In the genomic region with DNA sequence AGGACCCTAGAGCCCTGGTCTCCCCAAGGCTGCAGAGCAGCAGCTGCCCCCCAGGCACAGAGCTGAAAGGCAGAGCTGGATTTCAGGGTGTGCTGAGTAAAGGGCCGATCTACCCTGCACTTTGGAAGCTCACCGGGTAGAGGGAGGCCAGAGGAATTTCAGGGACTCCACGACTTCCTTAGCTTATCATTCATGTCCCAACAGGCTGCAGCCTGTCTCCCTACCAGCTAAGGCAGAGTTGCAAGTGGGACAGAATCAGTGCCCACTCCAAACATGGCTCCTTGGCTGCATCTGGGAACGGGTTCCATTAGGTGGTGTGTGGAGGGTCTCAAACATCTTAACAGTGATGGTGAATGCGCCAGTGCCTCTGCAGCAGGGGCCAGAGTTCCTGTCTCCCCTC, we compare ENCODE assay signal across 16 cellular contexts. TPM values are rescaled to one million over a fixed set of nuclear protein-coding genes. Genes with fewer than 3 reads are reported as not detected.
DNase-seq lines count a peak whose midpoint lies in the region; ATAC-seq and TF ChIP-seq lines count a peak whose summit lies in the region.
"Had no signal": no experiment of that assay in that cellular context is flagged by ENCODE, and none has a peak within 500 bp of the region (broad histone marks: within the 10 kb centered on the region; RNA-seq: fewer than 3 reads in every experiment).

No MANE protein-coding gene starts in this region.

- no peaks in the 10 kb centered on the region for H3K36me3 Mint-ChIP-seq in effector memory CD8-positive, alpha-beta T cell (ENCODE audit: insufficient read depth)

- H3K4me1 Mint-ChIP-seq in effector memory CD8-positive, alpha-beta T cell (ENCODE audit: low read depth in 2 of 2) = peaks cover 20 to 32% of the 10 kb centered on the region in 2 donors
- peaks cover 5% of the 10 kb centered on the region for H3K4me1 Mint-ChIP-seq in stimulated activated naive CD8-positive, alpha-beta T cell treated with anti-CD3 and anti-CD28 coated beads, Interleukin-15, amount 100 ng/mL, for 72 hours

- no peak overlapping the region for H3K23ac ChIP-seq in mesenchymal stem cell (ENCODE audit: low read length in 2 of 2)

- H4K8ac ChIP-seq in mesenchymal stem cell (ENCODE audit: low read length) = peak overlapping the region; percentile 65

- no peak for ATAC-seq in effector memory CD8-positive, alpha-beta T cell (replicated peaks)
- ATAC-seq in stimulated activated naive CD8-positive, alpha-beta T cell treated with anti-CD3 and anti-CD28 coated beads, Interleukin-15, amount 100 ng/mL, for 72 hours = no peak

- H2AK5ac ChIP-seq in mesenchymal stem cell (ENCODE audit: low read length, severe bottlenecking) = no peak overlapping the region

- H3K14ac ChIP-seq in mesenchymal stem cell (ENCODE audit: low read length in 2 of 2) = no peak overlapping the region

- H3K27ac ChIP-seq in C4-2B = peak overlapping the region; percentile 35; the same call in 1 of the 2 replicates
- H3K27ac ChIP-seq in KOPT-K1 (ENCODE audit: low read depth, low read length, poor library complexity, severe bottlenecking) = peak overlapping the region; percentile 52
- H3K27ac ChIP-seq in mesenchymal stem cell (ENCODE audit: low read length, poor library complexity, severe bottlenecking) = no peak overlapping the region

- H3K27ac Mint-ChIP-seq in effector memory CD8-positive, alpha-beta T cell = peak overlapping the region; percentile 83 to 91
- H3K27ac Mint-ChIP-seq in stimulated activated naive CD8-positive, alpha-beta T cell treated with anti-CD3 and anti-CD28 coated beads, Interleukin-15, amount 100 ng/mL, for 72 hours = no peak overlapping the region

- 81% methylated on average over 5 of the region's 5 CpGs for WGBS in mesenchymal stem cell

- H3K36me3 ChIP-seq in KOPT-K1 (ENCODE audit: insufficient read depth, low read length) (no peaks in the 10 kb centered on the region), mesenchymal stem cell (ENCODE audit: control insufficient read depth in 1 of 2, insufficient read depth in 2 of 2, low read depth in 1 of 2, low read length in 2 of 2) (no peaks in the 10 kb centered on the region)

- H2AFZ ChIP-seq in mesenchymal stem cell (ENCODE audit: low read depth, low read length) = no peak overlapping the region

- H2BK15ac ChIP-seq in mesenchymal stem cell (ENCODE audit: low read depth, poor library complexity, severe bottlenecking) = no peak overlapping the region

- H3K18ac ChIP-seq in mesenchymal stem cell (ENCODE audit: low read depth in 1 of 2, low read length in 2 of 2) = no peak overlapping the region

- H3K4me3 ChIP-seq in mesenchymal stem cell (ENCODE audit: insufficient read depth in 1 of 2, low read depth in 1 of 2, low read length in 2 of 2) = no peak overlapping the region

- H3K9me3 ChIP-seq in KOPT-K1 (ENCODE audit: insufficient read depth, low read length, poor library complexity, severe bottlenecking) = no peaks in the 10 kb centered on the region
- H3K9me3 ChIP-seq in mesenchymal stem cell (ENCODE audit: control insufficient read depth, low read length) = no peaks in the 10 kb centered on the region

- H3K27me3 ChIP-seq in mesenchymal stem cell (ENCODE audit: control insufficient read depth in 1 of 2, insufficient read depth in 1 of 2, low read length in 2 of 2) = peaks cover 23 to 47% of the 10 kb centered on the region in 2 experiments

- no peaks in the 10 kb centered on the region for H3K9me3 Mint-ChIP-seq in effector memory CD8-positive, alpha-beta T cell
- H3K9me3 Mint-ChIP-seq in stimulated activated naive CD8-positive, alpha-beta T cell treated with anti-CD3 and anti-CD28 coated beads, Interleukin-15, amount 100 ng/mL, for 72 hours = no peaks in the 10 kb centered on the region

- H3K9ac ChIP-seq in mesenchymal stem cell (ENCODE audit: low read length) = no peak overlapping the region

- peaks cover 13 to 37% of the 10 kb centered on the region in 2 donors for H3K27me3 Mint-ChIP-seq in effector memory CD8-positive, alpha-beta T cell
- peaks cover 39% of the 10 kb centered on the region for H3K27me3 Mint-ChIP-seq in stimulated activated naive CD8-positive, alpha-beta T cell treated with anti-CD3 and anti-CD28 coated beads, Interleukin-15, amount 100 ng/mL, for 72 hours

- H2BK12ac ChIP-seq in mesenchymal stem cell (ENCODE audit: low read length in 2 of 2) = no peak overlapping the region

- H3K4me2 ChIP-seq in mesenchymal stem cell (ENCODE audit: low read length, poor library complexity, severe bottlenecking) = no peak overlapping the region

- DNase-seq in effector memory CD8-positive, alpha-beta T cell = no peak
- no peak for DNase-seq in mesenchymal stem cell
- no peak for DNase-seq in DMS 273 (lab: John Stamatoyannopoulos, UW; ENCODE audit: unreplicated experiment)
- DNase-seq in occipital lobe (lab: John Stamatoyannopoulos, UW) = no peak
- DNase-seq in stimulated activated naive CD8-positive, alpha-beta T cell treated with anti-CD3 and anti-CD28 coated beads, Interleukin-15, amount 100 ng/mL, for 72 hours = no peak
- DNase-seq in cerebellar nuclear complex (lab: John Stamatoyannopoulos, UW) = no peak
- DNase-seq: DMS 273 treated with DMSO at 0.1 percent for 48 hours, H7, MM.1S, NCI-H1092, NCI-H1436 treated with DMSO at 0.1 percent for 48 hours, NCI-H2029, NCI-H446 treated with DMSO at 0.1 percent for 48 hours had no signal

- no peak overlapping the region for H2BK120ac ChIP-seq in mesenchymal stem cell (ENCODE audit: low read depth, low read length)

- no peak overlapping the region for H4K91ac ChIP-seq in mesenchymal stem cell (ENCODE audit: low read length)

- H3K4me1 ChIP-seq in mesenchymal stem cell (ENCODE audit: control insufficient read depth, insufficient read depth, low read depth, low read length) = peaks cover 12% of the 10 kb centered on the region

- H3K4ac ChIP-seq in mesenchymal stem cell (ENCODE audit: low read depth in 1 of 2, low read length in 2 of 2) = no peak overlapping the region

- no peak for TF ChIP-seq CTCF in C4-2B (conservative IDR thresholded peaks at IDR 0.05)

- H2BK5ac ChIP-seq in mesenchymal stem cell (ENCODE audit: low read depth, low read length, poor library complexity, severe bottlenecking) = no peak overlapping the region

- H3K4me3 Mint-ChIP-seq in effector memory CD8-positive, alpha-beta T cell = peak overlapping the region; percentile 8 to 72
- H3K4me3 Mint-ChIP-seq in stimulated activated naive CD8-positive, alpha-beta T cell treated with anti-CD3 and anti-CD28 coated beads, Interleukin-15, amount 100 ng/mL, for 72 hours = no peak overlapping the region
- H3K4me3 Mint-ChIP-seq: HFFc6 had no signal

- H3K79me1 ChIP-seq in mesenchymal stem cell (replicated peaks; ENCODE audit: low read length, poor library complexity, severe bottlenecking) = no peaks in the 10 kb centered on the region

RNA-seq across cellular contexts. Expression of a gene that starts 27.5 kb away (rescaled TPM):
- polyA plus RNA-seq in mesenchymal stem cell (2013, experiment 1 of 2) = 52.7 TPM
- polyA plus RNA-seq in mesenchymal stem cell (2013, experiment 2 of 2) = 55.4 TPM
- total RNA-seq in occipital lobe = 10.8 TPM

RNA-seq across cellular contexts. Expression of a gene that starts 27.8 kb away (rescaled TPM):
- 48.3 TPM for polyA plus RNA-seq in mesenchymal stem cell (2013, experiment 1 of 2)
- polyA plus RNA-seq in mesenchymal stem cell (2013, experiment 2 of 2) = 46.7 TPM
- total RNA-seq in occipital lobe = 18.6 TPM

Comparison
In these comparisons a context has a peak if more than half of its experiments do, and no peak if none do; other contexts are left out.
1. H3K27ac Mint-ChIP-seq: peak in effector memory CD8-positive, alpha-beta T cell (2 of 2); none in stimulated activated naive CD8-positive, alpha-beta T cell treated with anti-CD3 and anti-CD28 coated beads, Interleukin-15, amount 100 ng/mL, for 72 hours (0 of 2).
2. H3K4me3 Mint-ChIP-seq: peak in effector memory CD8-positive, alpha-beta T cell (2 of 2); none in stimulated activated naive CD8-positive, alpha-beta T cell treated with anti-CD3 and anti-CD28 coated beads, Interleukin-15, amount 100 ng/mL, for 72 hours (0 of 2).